ENCODE assay signal across 8 cellular contexts in the genomic region with DNA sequence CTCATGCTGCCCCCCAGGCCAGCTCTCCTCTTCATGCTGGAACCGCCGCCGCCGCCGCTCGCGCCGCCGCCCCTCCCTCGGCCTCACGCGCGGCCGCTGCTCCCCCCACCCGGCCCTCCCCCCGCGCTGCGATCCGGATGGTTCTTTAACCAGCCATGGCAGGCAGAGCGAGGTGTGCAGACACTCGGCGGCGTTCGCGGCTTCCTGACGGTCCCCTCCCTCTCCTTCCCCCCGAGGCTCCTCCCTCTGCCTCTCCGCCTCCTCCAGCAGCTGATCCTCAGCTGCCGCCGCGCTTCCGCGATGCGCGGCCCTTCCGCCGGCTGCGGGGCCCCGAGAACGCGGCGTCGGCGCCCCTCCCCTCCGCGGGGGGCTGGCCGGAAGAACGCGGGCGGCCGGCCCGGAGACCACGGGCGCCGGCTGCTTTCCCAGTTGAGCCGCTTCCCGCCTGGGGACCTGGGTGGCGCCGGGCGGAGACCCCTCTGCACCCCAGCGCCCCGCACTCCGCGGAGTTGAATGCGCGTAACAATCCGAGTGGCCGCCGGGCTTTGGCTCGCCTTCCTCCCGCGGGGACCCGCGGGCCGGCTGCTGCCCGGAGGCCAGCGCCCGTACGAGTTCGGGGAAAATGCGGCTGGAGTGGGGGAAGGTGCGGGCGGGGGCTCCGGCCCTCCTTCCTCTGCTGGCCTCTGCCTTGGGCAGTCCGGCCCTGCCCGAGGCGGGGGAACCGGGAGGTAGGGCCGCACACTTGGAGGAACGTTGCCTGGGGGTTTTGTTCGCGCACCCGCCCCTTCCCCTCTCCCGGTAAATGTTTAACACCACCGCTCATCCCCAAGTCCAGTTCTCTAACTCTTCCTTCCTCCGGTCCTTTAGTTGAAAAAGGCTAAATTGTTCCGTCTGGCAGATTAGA. TPM values are rescaled to one million over a fixed set of nuclear protein-coding genes. Genes with fewer than 3 reads are reported as not detected.
A peak's percentile ranks its signal among the peaks of the same experiment; 100 is the strongest.
DNase-seq lines count a peak whose midpoint lies in the region; ATAC-seq, FAIRE-seq and TF ChIP-seq lines count a peak whose summit lies in the region.

A gene with protein sequence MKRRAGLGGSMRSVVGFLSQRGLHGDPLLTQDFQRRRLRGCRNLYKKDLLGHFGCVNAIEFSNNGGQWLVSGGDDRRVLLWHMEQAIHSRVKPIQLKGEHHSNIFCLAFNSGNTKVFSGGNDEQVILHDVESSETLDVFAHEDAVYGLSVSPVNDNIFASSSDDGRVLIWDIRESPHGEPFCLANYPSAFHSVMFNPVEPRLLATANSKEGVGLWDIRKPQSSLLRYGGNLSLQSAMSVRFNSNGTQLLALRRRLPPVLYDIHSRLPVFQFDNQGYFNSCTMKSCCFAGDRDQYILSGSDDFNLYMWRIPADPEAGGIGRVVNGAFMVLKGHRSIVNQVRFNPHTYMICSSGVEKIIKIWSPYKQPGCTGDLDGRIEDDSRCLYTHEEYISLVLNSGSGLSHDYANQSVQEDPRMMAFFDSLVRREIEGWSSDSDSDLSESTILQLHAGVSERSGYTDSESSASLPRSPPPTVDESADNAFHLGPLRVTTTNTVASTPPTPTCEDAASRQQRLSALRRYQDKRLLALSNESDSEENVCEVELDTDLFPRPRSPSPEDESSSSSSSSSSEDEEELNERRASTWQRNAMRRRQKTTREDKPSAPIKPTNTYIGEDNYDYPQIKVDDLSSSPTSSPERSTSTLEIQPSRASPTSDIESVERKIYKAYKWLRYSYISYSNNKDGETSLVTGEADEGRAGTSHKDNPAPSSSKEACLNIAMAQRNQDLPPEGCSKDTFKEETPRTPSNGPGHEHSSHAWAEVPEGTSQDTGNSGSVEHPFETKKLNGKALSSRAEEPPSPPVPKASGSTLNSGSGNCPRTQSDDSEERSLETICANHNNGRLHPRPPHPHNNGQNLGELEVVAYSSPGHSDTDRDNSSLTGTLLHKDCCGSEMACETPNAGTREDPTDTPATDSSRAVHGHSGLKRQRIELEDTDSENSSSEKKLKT (minus strand): TSS at position 176 of the 904 bp plus-strand sequence. CDS start 141 bp downstream, at position 35.

- H3K23ac ChIP-seq in H1 (ENCODE audit: insufficient read length) (no peak within 1 kb of the TSS), mesendoderm (ENCODE audit: low read length) (peak within 1 kb of the TSS; percentile 76)

- H2BK20ac ChIP-seq in H1 (ENCODE audit: low read length): no peak within 1 kb of the TSS

- no peak within 1 kb of the TSS for H4K91ac ChIP-seq in H1 (replicated peaks; ENCODE audit: insufficient read length, low read length)

- peak within 1 kb of the TSS; percentile 83 for H3K4me3 Mint-ChIP-seq in activated CD8-positive, alpha-beta memory T cell treated with anti-CD3 and anti-CD28 coated beads, Interleukin-2, amount 10 ng/mL, durations not matched to agents 7 days and 5 days

- ATAC-seq in GM21367 (IDR thresholded peaks at IDR 0.05; ENCODE audit: unreplicated experiment): peak; percentile 76
- peak; percentile 94 for ATAC-seq in activated CD8-positive, alpha-beta memory T cell treated with anti-CD3 and anti-CD28 coated beads, Interleukin-2, amount 10 ng/mL, durations not matched to agents 7 days and 5 days

- H3K4ac ChIP-seq in H1 (replicated peaks; ENCODE audit: insufficient read length, low read depth, low read length) (no peak within 1 kb of the TSS), mesendoderm (ENCODE audit: low read depth, low read length) (peak within 1 kb of the TSS; percentile 95)

- no peak within 1 kb of the TSS for H3K14ac ChIP-seq in H1 (ENCODE audit: insufficient read length)

- peak within 1 kb of the TSS; percentile 93 for H3K27ac Mint-ChIP-seq in activated CD8-positive, alpha-beta memory T cell treated with anti-CD3 and anti-CD28 coated beads, Interleukin-2, amount 10 ng/mL, durations not matched to agents 7 days and 5 days

- H4K20me1 ChIP-seq in H1 (replicated peaks in 1 of 2; ENCODE audit: control insufficient read depth in 1 of 2, insufficient read depth in 2 of 2, low read length in 2 of 2): peaks cover 2% of the 10 kb centered on the region in 2 experiments

- H2BK120ac ChIP-seq in H1 (replicated peaks; ENCODE audit: low read depth, low read length) (no peak within 1 kb of the TSS), mesendoderm (ENCODE audit: low read depth, low read length) (peak within 1 kb of the TSS; percentile 19)

- peak within 1 kb of the TSS; percentile 10 for H3K56ac ChIP-seq in H1 (replicated peaks; ENCODE audit: insufficient read length, low read depth, low read length)
- peak within 1 kb of the TSS; percentile 95 for H3K56ac ChIP-seq in mesendoderm (ENCODE audit: low read length)

- no peaks in the 10 kb centered on the region for H3K9me3 Mint-ChIP-seq in activated CD8-positive, alpha-beta memory T cell treated with anti-CD3 and anti-CD28 coated beads, Interleukin-2, amount 10 ng/mL, durations not matched to agents 7 days and 5 days (ENCODE audit: low read depth)

- H2BK5ac ChIP-seq in H1 (ENCODE audit: low read depth, low read length) (peak within 1 kb of the TSS; percentile 13; the same call in 1 of the 2 replicates), mesendoderm (ENCODE audit: low read length) (peak within 1 kb of the TSS; percentile 72)

- peak in 1 of 2 experiments; percentile 32; a peak in 1 of 3 replicates for TF ChIP-seq POLR2A in H1 (IDR thresholded peaks at IDR 0.05; ENCODE audit: control extremely low read depth in 1 of 2, low read depth in 2 of 2, low read length in 2 of 2)

- DNase-seq in COLO829 (ENCODE audit: low spot score) (peak; percentile 92), NT2/D1 (ENCODE audit: low read depth, low spot score) (peak; percentile 71), H1 (ENCODE audit: low read depth in 1 of 2, low spot score in 2 of 2) (peak; percentile 77 to 82), mesendoderm (peak; percentile 97)
- peak; percentile 97 for DNase-seq in activated CD8-positive, alpha-beta memory T cell treated with anti-CD3 and anti-CD28 coated beads, Interleukin-2, amount 10 ng/mL, durations not matched to agents 7 days and 5 days
- peak; percentile 85 for DNase-seq in stimulated activated CD8-positive, alpha-beta memory T cell treated with anti-CD3 and anti-CD28 coated beads, Interleukin-12 subunit alpha, Interleukin-12 subunit beta, amount 100 ng/mL, for 4 hours (ENCODE audit: low read depth)

- peaks cover 11% of the 10 kb centered on the region for H3K27me3 ChIP-seq in HUES48 (ENCODE audit: control insufficient read depth, insufficient read depth, low read length)
- peaks cover 5% of the 10 kb centered on the region for H3K27me3 ChIP-seq in NT2/D1 (ENCODE audit: insufficient read depth, insufficient read length)
- peaks cover 0 to 12% (median 5%) of the 10 kb centered on the region in 4 experiments; a peak in 5 of 7 replicates for H3K27me3 ChIP-seq in H1 (replicated peaks in 1 of 4; ENCODE audit: control insufficient read depth in 3 of 4, extremely low read depth in 1 of 4, insufficient read depth in 3 of 4, low read length in 3 of 4)
- no peaks in the 10 kb centered on the region for H3K27me3 ChIP-seq in mesendoderm (ENCODE audit: insufficient read depth, low read length, poor library complexity)

- POLR2A ChIA-PET in H1 (lab: Charles Lee; ENCODE audit: partially characterized antibody): interaction anchor here (0.8 to 2.1 kb wide), 9 partner anchors 23 to 360 kb away, joined by 3 to 7 read pairs (median 4); a partner anchor contains a TSS

- peak within 1 kb of the TSS; percentile 76 to 94 for H3K4me2 ChIP-seq in H1 (ENCODE audit: insufficient read depth in 1 of 2, low read depth in 2 of 2, low read length in 2 of 2)
- H3K4me2 ChIP-seq in mesendoderm (ENCODE audit: low read length): peak within 1 kb of the TSS; percentile 69

- H3K9ac ChIP-seq in HUES48 (ENCODE audit: low read depth, low read length): peak within 1 kb of the TSS; percentile 42
- peak within 1 kb of the TSS; percentile 90 for H3K9ac ChIP-seq in NT2/D1 (ENCODE audit: insufficient read length, low read depth)
- H3K9ac ChIP-seq in H1 (replicated peaks in 1 of 4; ENCODE audit: extremely low read depth in 1 of 4, low read depth in 3 of 4, low read length in 3 of 4): peak within 1 kb of the TSS; percentile 42 to 73 (median 62)
- peak within 1 kb of the TSS; percentile 94 for H3K9ac ChIP-seq in mesendoderm (ENCODE audit: low read length)

- H2AK5ac ChIP-seq in H1 (ENCODE audit: low read depth, low read length) (no peak within 1 kb of the TSS), mesendoderm (ENCODE audit: low read length) (no peak within 1 kb of the TSS)

- no peak within 1 kb of the TSS for H2BK12ac ChIP-seq in H1 (ENCODE audit: low read depth, low read length)

- no peak within 1 kb of the TSS for H2BK15ac ChIP-seq in H1 (ENCODE audit: low read length)
- peak within 1 kb of the TSS; percentile 8 for H2BK15ac ChIP-seq in mesendoderm (replicated peaks; ENCODE audit: low read depth)

- H2AFZ ChIP-seq in H1 (ENCODE audit: low read length): peak within 1 kb of the TSS; percentile 77

- TF ChIP-seq EP300 in H1 (IDR thresholded peaks at IDR 0.05; ENCODE audit: borderline replicate concordance in 1 of 2, low read depth in 2 of 2, low read length in 2 of 2): no peak

- TF ChIP-seq RAD21 in H1 (IDR thresholded peaks at IDR 0.05 in 1 of 2, conservative IDR thresholded peaks at IDR 0.05 in 1 of 2; ENCODE audit: low read depth in 2 of 2, low read length in 2 of 2): no peak

- TF ChIP-seq CTCF in H1 (IDR thresholded peaks at IDR 0.05; ENCODE audit: control extremely low read depth in 1 of 3, insufficient read depth in 1 of 3, low read depth in 1 of 3, low read length in 3 of 3): no peak

- H3K79me1 ChIP-seq in H1 (ENCODE audit: low read depth, low read length): peaks cover 2% of the 10 kb centered on the region; the same call in 1 of the 2 replicates
- H3K79me1 ChIP-seq in mesendoderm (ENCODE audit: low read length): peaks cover 12% of the 10 kb centered on the region

- H4K5ac ChIP-seq in H1 (ENCODE audit: insufficient read length, low read depth, low read length) (peak within 1 kb of the TSS; percentile 36), mesendoderm (ENCODE audit: low read length) (no peak within 1 kb of the TSS)

- peaks cover 14% of the 10 kb centered on the region for H3K4me1 ChIP-seq in HUES48 (ENCODE audit: control insufficient read depth, insufficient read depth, low read length)
- H3K4me1 ChIP-seq in NT2/D1 (ENCODE audit: insufficient read depth, insufficient read length): no peaks in the 10 kb centered on the region
- H3K4me1 ChIP-seq in H1 (replicated peaks in 1 of 4; ENCODE audit: control insufficient read depth in 3 of 4, insufficient read depth in 4 of 4, low read length in 3 of 4): peaks cover 0 to 6% (median 5%) of the 10 kb centered on the region in 4 experiments
- H3K4me1 ChIP-seq in mesendoderm (ENCODE audit: control insufficient read depth, low read depth, low read length): peaks cover 2% of the 10 kb centered on the region

- H3K23me2 ChIP-seq in H1 (ENCODE audit: low read depth, low read length): peaks cover 9% of the 10 kb centered on the region

- H3K79me2 ChIP-seq in H1 (ENCODE audit: control insufficient read depth in 1 of 2, insufficient read depth in 2 of 2, low read length in 2 of 2) (peaks cover 0 to 26% of the 10 kb centered on the region in 2 experiments; a peak in 3 of 4 replicates), mesendoderm (ENCODE audit: control insufficient read depth, insufficient read depth, low read length) (peaks cover 18% of the 10 kb centered on the region)

- H4K8ac ChIP-seq in H1 (ENCODE audit: extremely low read depth, insufficient read depth, low read length) (peak within 1 kb of the TSS; percentile 81), mesendoderm (ENCODE audit: low read depth, low read length) (peak within 1 kb of the TSS; percentile 78)

- H3K18ac ChIP-seq in H1 (ENCODE audit: extremely low read depth, low read length) (peak within 1 kb of the TSS; percentile 66; the same call in 1 of the 2 replicates), mesendoderm (ENCODE audit: low read length) (peak within 1 kb of the TSS; percentile 86)

- CTCF ChIA-PET in activated CD8-positive, alpha-beta memory T cell treated with anti-CD3 and anti-CD28 coated beads, Interleukin-2, amount 10 ng/mL, durations not matched to agents 7 days and 5 days (lab: Charles Lee): interaction anchor here (0.9 to 1.2 kb wide), 4 partner anchors 13 to 245 kb away, joined by 3 read pairs; a partner anchor contains a TSS
- CTCF ChIA-PET in H1 (lab: Charles Lee; ENCODE audit: partially characterized antibody): interaction anchor here (0.6 to 4.0 kb wide), 3 partner anchors 14 to 135 kb away, joined by 3 to 31 read pairs (median 17); no protein-coding TSS in a partner anchor

- H3K9me3 ChIP-seq in HUES48 (ENCODE audit: control insufficient read depth, insufficient read depth, low read length) (no peaks in the 10 kb centered on the region), NT2/D1 (ENCODE audit: insufficient read depth, low read length) (no peaks in the 10 kb centered on the region), H1 (ENCODE audit: insufficient read depth in 2 of 2, low read depth in 1 of 2, low read length in 1 of 2) (no peaks in the 10 kb centered on the region)

- H3K4me3 ChIP-seq in HUES48 (ENCODE audit: low read depth, low read length) (peak within 1 kb of the TSS; percentile 82), NT2/D1 (ENCODE audit: insufficient read length, low read depth) (peak within 1 kb of the TSS; percentile 83), H1 (ENCODE audit: extremely low read depth in 1 of 4, insufficient read depth in 2 of 4, low read depth in 3 of 4, low read length in 4 of 4) (peak within 1 kb of the TSS; percentile 62 to 89 (median 78)), mesendoderm (ENCODE audit: low read length) (peak within 1 kb of the TSS; percentile 89)

- peaks cover 16% of the 10 kb centered on the region for H3K36me3 Mint-ChIP-seq in activated CD8-positive, alpha-beta memory T cell treated with anti-CD3 and anti-CD28 coated beads, Interleukin-2, amount 10 ng/mL, durations not matched to agents 7 days and 5 days

- FAIRE-seq in H1 (lab: Jason Lieb, UNC): no peak

- peaks cover 23% of the 10 kb centered on the region for H3K27me3 Mint-ChIP-seq in activated CD8-positive, alpha-beta memory T cell treated with anti-CD3 and anti-CD28 coated beads, Interleukin-2, amount 10 ng/mL, durations not matched to agents 7 days and 5 days

- H3K36me3 ChIP-seq in HUES48 (ENCODE audit: control insufficient read depth, insufficient read depth, low read length): peaks cover 6% of the 10 kb centered on the region
- no peaks in the 10 kb centered on the region for H3K36me3 ChIP-seq in NT2/D1 (ENCODE audit: insufficient read depth, insufficient read length, low read length)
- H3K36me3 ChIP-seq in H1 (ENCODE audit: control insufficient read depth in 2 of 4, insufficient read depth in 4 of 4, low read length in 3 of 4): 0 out of 8 replicates have a peak, but pooled peaks cover 0 to 3% (median 0%) of the 10 kb centered on the region in 4 experiments
- no peaks in the 10 kb centered on the region for H3K36me3 ChIP-seq in mesendoderm (ENCODE audit: control insufficient read depth, insufficient read depth, low read length)

- H3K27ac ChIP-seq in HUES48 (ENCODE audit: low read depth, low read length): peak within 1 kb of the TSS; percentile 92
- H3K27ac ChIP-seq in H1 (ENCODE audit: low read depth, low read length): no peak within 1 kb of the TSS
- H3K27ac ChIP-seq in mesendoderm (ENCODE audit: low read depth, low read length): peak within 1 kb of the TSS; percentile 99

- 1% methylated on average over 56 of the region's 97 CpGs; no CpG with 5 or more reads in 1 of the 2 experiments for WGBS in H1 (ENCODE audit: extremely low coverage in 1 of 2, insufficient coverage in 1 of 2, insufficient read length in 1 of 2, insufficient replicate concordance in 2 of 2, low coverage in 1 of 2, low lambda C conversion rate in 2 of 2, missing lambda C conversion rate in 1 of 2), 2 experiments
- no CpG with 5 or more reads among the region's 97 CpGs for WGBS in mesendoderm (ENCODE audit: extremely low coverage, insufficient coverage, low lambda C conversion rate)

- H3K4me1 Mint-ChIP-seq in activated CD8-positive, alpha-beta memory T cell treated with anti-CD3 and anti-CD28 coated beads, Interleukin-2, amount 10 ng/mL, durations not matched to agents 7 days and 5 days: peaks cover 27% of the 10 kb centered on the region

RNA-seq across cellular contexts. Expression of the gene that starts here (rescaled TPM):
- total RNA-seq in activated CD8-positive, alpha-beta memory T cell treated with anti-CD3 and anti-CD28 coated beads, Interleukin-2, amount 10 ng/mL, durations not matched to agents 7 days and 5 days: 10 to 100 TPM; 39.9 to 45.4 TPM
- total RNA-seq in H1 (2021; fragmentation: NEBNext Ultra II Directional; extraction: Animal tissue kit (Norgen Biotek cat#: 25700)): 23.9 and 24.3 TPM in 2 replicates
- 31.0 and 41.0 TPM in 2 replicates for polyA plus RNA-seq in H1 (2011; rRNA removed)
- polyA plus RNA-seq in H1 (2011; cell fraction: cytosol; rRNA removed): 30.5 TPM
- polyA plus RNA-seq in H1 (2011; cell fraction: nucleus; rRNA removed): 79.0 TPM
- 18.0 to 26.3 TPM (median 21.9 TPM) in 4 replicates for polyA plus RNA-seq in H1 (2012, experiment 1 of 2)
- 4.3 TPM for polyA plus RNA-seq in H1 (2012, experiment 2 of 2)
- polyA plus RNA-seq in H1 (2013, experiment 1 of 2): 22.4 TPM
- polyA plus RNA-seq in H1 (2013, experiment 2 of 2): 22.0 TPM
- 32.2 and 35.5 TPM in 2 replicates for polyA minus RNA-seq in H1 (2011; rRNA and poly(A)+ RNA removed)
- polyA minus RNA-seq in H1 (2011; cell fraction: cytosol; rRNA and poly(A)+ RNA removed): 12.0 TPM
- 35.0 TPM for polyA minus RNA-seq in H1 (2011; cell fraction: nucleus; rRNA and poly(A)+ RNA removed)
- 17.5 TPM for polyA plus RNA-seq in mesendoderm (2013, experiment 1 of 2)
- polyA plus RNA-seq in mesendoderm (2013, experiment 2 of 2): 18.2 TPM

Comparison
In these comparisons a context has a peak if more than half of its experiments do, and no peak if none do; other contexts are left out.
1. H3K9ac ChIP-seq: peak in every context shown above with its lines; median percentile 94 in mesendoderm; 90 in NT2/D1; 62 in H1; 42 in HUES48.